Comparison of ENCODE assay signal across 8 cellular contexts in genomic region chr1:178727014-178727895, GRCh38. TPM values are rescaled to one million over a fixed set of nuclear protein-coding genes. Genes with fewer than 3 reads are reported as not detected.
DNase-seq lines count a peak whose midpoint lies in the region; ATAC-seq, FAIRE-seq and TF ChIP-seq lines count a peak whose summit lies in the region.

No MANE protein-coding gene starts in this region.

- CTCF ChIA-PET in AG04450 (lab: Charles Lee) (interaction anchor here (0.5 to 1.7 kb wide), 10 partner anchors 8 to 427 kb away, joined by 3 to 16 read pairs (median 3); no protein-coding TSS in a partner anchor), K562 (lab: Yijun Ruan, JAX; ENCODE audit: low intra/inter-chr PET ratio) (no interaction called here)

- no TSS peak for BruUV-seq in K562 (replicated peaks; lab: Mats Ljungman, UMichigan)

- 0 out of 2 replicates have a peak overlapping the region, but pooled peaks have one; percentile 89 for H3K4me2 ChIP-seq in K562 (ENCODE audit: insufficient read depth, low read length)
- H3K4me2 ChIP-seq in mesendoderm (ENCODE audit: low read length) = no peak overlapping the region

- peak; percentile 42 for FAIRE-seq in K562 (lab: Jason Lieb, UNC)

- H2AK5ac ChIP-seq in mesendoderm (ENCODE audit: low read length) = no peak overlapping the region

- ATAC-seq in K562 (no peak), HG03175 (IDR thresholded peaks at IDR 0.05; ENCODE audit: unreplicated experiment) (no peak), HG03469 (IDR thresholded peaks at IDR 0.05; ENCODE audit: unreplicated experiment) (no peak), GM18519 (IDR thresholded peaks at IDR 0.05; ENCODE audit: low FRiP score, unreplicated experiment) (no peak)

- H2AFZ ChIP-seq in K562 (ENCODE audit: low read depth, low read length) = peak overlapping the region; percentile 64; the same call in 1 of the 2 replicates

- WGBS in K562 (ENCODE audit: insufficient coverage, low coverage, missing lambda C conversion rate) = 14% methylated on average over 11 of the region's 11 CpGs
- WGBS in mesendoderm (ENCODE audit: extremely low coverage, insufficient coverage, low lambda C conversion rate) = no CpG with 5 or more reads among the region's 11 CpGs

- H4K20me1 ChIP-seq in K562 (replicated peaks; ENCODE audit: control insufficient read depth, insufficient read depth, low read length) = no peaks in the 10 kb centered on the region

- H2BK5ac ChIP-seq in mesendoderm (ENCODE audit: low read length) = no peak overlapping the region

- no peak overlapping the region for H4K8ac ChIP-seq in mesendoderm (ENCODE audit: low read depth, low read length)

- TF ChIP-seq RAD21 in K562 (CRISPR knock-in tag; conservative IDR thresholded peaks at IDR 0.05 in 1 of 2, IDR thresholded peaks at IDR 0.05 in 1 of 2) = no peak

- H3K4me1 ChIP-seq in HUES48 (ENCODE audit: control insufficient read depth, insufficient read depth, low read length) (peaks cover 27% of the 10 kb centered on the region), K562 (replicated peaks in 1 of 2; ENCODE audit: control insufficient read depth in 2 of 2, insufficient read depth in 2 of 2, low read length in 2 of 2) (peaks cover 0 to 16% of the 10 kb centered on the region in 2 experiments; a peak in 4 of 5 replicates), mesendoderm (ENCODE audit: control insufficient read depth, low read depth, low read length) (no peaks in the 10 kb centered on the region)

- in situ Hi-C loops in K562 (cut with MboI) = no loop called here

- TF ChIP-seq CTCF in AG04450 (IDR thresholded peaks at IDR 0.05; ENCODE audit: low read depth, low read length) (no peak), K562 (IDR thresholded peaks at IDR 0.05 in 2 of 3, conservative IDR thresholded peaks at IDR 0.05 in 1 of 3; ENCODE audit: insufficient read depth in 2 of 3, low read depth in 1 of 3, low read length in 3 of 3) (no peak)

- intact Hi-C loops in K562 (cut with micrococcal nuclease) = no loop called here

- H3K9me3 ChIP-seq in AG04450 (ENCODE audit: control insufficient read depth, insufficient read depth, low read length) (peaks cover under 1% of the 10 kb centered on the region; the same call in 1 of the 2 replicates), HUES48 (ENCODE audit: control insufficient read depth, insufficient read depth, low read length) (no peaks in the 10 kb centered on the region), K562 (replicated peaks; ENCODE audit: control insufficient read depth, insufficient read depth, low read depth, low read length) (no peaks in the 10 kb centered on the region)

- H3K79me2 ChIP-seq in K562 (ENCODE audit: control insufficient read depth, insufficient read depth, low read length) (no peaks in the 10 kb centered on the region), mesendoderm (ENCODE audit: control insufficient read depth, insufficient read depth, low read length) (peaks cover 5% of the 10 kb centered on the region)

- no peak overlapping the region for H3K4ac ChIP-seq in mesendoderm (ENCODE audit: low read depth, low read length)

- no peak overlapping the region for H3K23ac ChIP-seq in mesendoderm (ENCODE audit: low read length)

- DNase-seq in AG04450 (ENCODE audit: low read depth, low spot score) (no peak), K562 (ENCODE audit: extremely low read depth in 1 of 4, low spot score in 3 of 4) (peak in 1 of 4 experiments; percentile 23), mesendoderm (peak; percentile 51), putamen (ENCODE audit: low spot score) (no peak)

- no peak overlapping the region for H2BK15ac ChIP-seq in mesendoderm (replicated peaks; ENCODE audit: low read depth)

- no peak overlapping the region for H3K56ac ChIP-seq in mesendoderm (ENCODE audit: low read length)

- TF ChIP-seq POLR2A in K562 (conservative IDR thresholded peaks at IDR 0.05) = no peak

- H3K9ac ChIP-seq in HUES48 (ENCODE audit: low read depth, low read length) (no peak overlapping the region), K562 (ENCODE audit: insufficient read depth in 1 of 2, low read depth in 2 of 2, low read length in 2 of 2) (no peak overlapping the region), mesendoderm (ENCODE audit: low read length) (no peak overlapping the region)

- POLR2A ChIA-PET in AG04450 (lab: Yijun Ruan, JAX) (interaction anchor here (0.6 to 1.6 kb wide), 5 partner anchors 8 to 115 kb away, joined by 3 to 7 read pairs (median 4); no protein-coding TSS in a partner anchor), K562 (lab: Yijun Ruan, JAX) (interaction anchor here (0.6 to 3.1 kb wide), 4 partner anchors 8 to 116 kb away, joined by 3 to 13 read pairs (median 4); no protein-coding TSS in a partner anchor)

- no peak overlapping the region for H2BK120ac ChIP-seq in mesendoderm (ENCODE audit: low read depth, low read length)

- H3K36me3 ChIP-seq in HUES48 (ENCODE audit: control insufficient read depth, insufficient read depth, low read length) (no peaks in the 10 kb centered on the region; the same call in 1 of the 2 replicates), K562 (ENCODE audit: control insufficient read depth, insufficient read depth, low read length) (no peaks in the 10 kb centered on the region), mesendoderm (ENCODE audit: control insufficient read depth, insufficient read depth, low read length) (no peaks in the 10 kb centered on the region)

- H3K9me1 ChIP-seq in K562 (ENCODE audit: control insufficient read depth, insufficient read depth, low read length) = no peaks in the 10 kb centered on the region

- no peak overlapping the region for H3K18ac ChIP-seq in mesendoderm (ENCODE audit: low read length)

- no peak for TF ChIP-seq EP300 in K562 (IDR thresholded peaks at IDR 0.05; ENCODE audit: low read length)

- no peaks in the 10 kb centered on the region for H3K79me1 ChIP-seq in mesendoderm (ENCODE audit: low read length)

- H3K27me3 ChIP-seq in AG04450 (ENCODE audit: control insufficient read depth, insufficient read depth, low read length) (no peaks in the 10 kb centered on the region), HUES48 (ENCODE audit: control insufficient read depth, insufficient read depth, low read length) (0 out of 2 replicates have a peak, but pooled peaks cover 6% of the 10 kb centered on the region), K562 (ENCODE audit: control insufficient read depth in 2 of 2, insufficient read depth in 2 of 2, low read length in 2 of 2) (0 out of 5 replicates have a peak, but pooled peaks cover 0 to 5% of the 10 kb centered on the region in 2 experiments), mesendoderm (ENCODE audit: insufficient read depth, low read length, poor library complexity) (no peaks in the 10 kb centered on the region)

- peak overlapping the region; percentile 78 for H3K4me3 ChIP-seq in AG04450 (ENCODE audit: low read depth, low read length)
- peak overlapping the region; percentile 88 for H3K4me3 ChIP-seq in HUES48 (ENCODE audit: low read depth, low read length)
- H3K4me3 ChIP-seq in K562 = no peak overlapping the region
- H3K4me3 ChIP-seq in mesendoderm (ENCODE audit: low read length) = no peak overlapping the region

- H3K27ac ChIP-seq in AG04450 (ENCODE audit: low read depth, low read length) (no peak overlapping the region), HUES48 (ENCODE audit: low read depth, low read length) (peak overlapping the region; percentile 25), K562 (ENCODE audit: extremely low read depth, low read depth, low read length) (no peak overlapping the region), mesendoderm (ENCODE audit: low read depth, low read length) (no peak overlapping the region)

- H4K5ac ChIP-seq in mesendoderm (ENCODE audit: low read length) = no peak overlapping the region

TF ChIP-seq in K562, 482 proteins besides CTCF, POLR2A, EP300 and RAD21 (continues in another document):
- TF ChIP-seq TSC22D4 (tag; IDR thresholded peaks at IDR 0.05) (no peak), CEBPG (CRISPR knock-in tag; IDR thresholded peaks at IDR 0.05) (no peak), CEBPG (tag; conservative IDR thresholded peaks at IDR 0.05 in 1 of 2, IDR thresholded peaks at IDR 0.05 in 1 of 2) (0 out of 4 replicates have a peak, but pooled peaks of 1 of the 2 experiments have one; percentile 28), ZNF384 (IDR thresholded peaks at IDR 0.05; ENCODE audit: low read depth, low read length) (no peak), ZNF184 (CRISPR knock-in tag; IDR thresholded peaks at IDR 0.05) (no peak)
- TF ChIP-seq, protein P1, sequence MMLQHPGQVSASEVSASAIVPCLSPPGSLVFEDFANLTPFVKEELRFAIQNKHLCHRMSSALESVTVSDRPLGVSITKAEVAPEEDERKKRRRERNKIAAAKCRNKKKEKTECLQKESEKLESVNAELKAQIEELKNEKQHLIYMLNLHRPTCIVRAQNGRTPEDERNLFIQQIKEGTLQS (IDR thresholded peaks at IDR 0.05) = peak; percentile 40; the same call in 1 of the 2 replicates
- TF ChIP-seq, protein P1 (CRISPR knock-in tag; conservative IDR thresholded peaks at IDR 0.05) = no peak

RNA-seq across cellular contexts. Expression of gene RALGPS2, which starts 2.2 kb away (rescaled TPM):
- polyA plus RNA-seq in AG04450 (2011; rRNA removed) (61.5 and 67.2 TPM in 2 replicates), K562 (2011; rRNA removed) (6.5 and 12.5 TPM in 2 replicates), K562 (2014; fragmentation: Illumina TruSeq; extraction: Trizol) (1.3 and 2.2 TPM in 2 replicates), K562 (2014; fragmentation: Nextera tagmentation; extraction: Ambion mirVana) (under 1 TPM; 0.28 to 0.63 TPM), K562 (2014; rRNA removed) (2.6 and 4.2 TPM in 2 replicates)
- 79.3 and 113 TPM in 2 replicates for polyA minus RNA-seq in AG04450 (2011; rRNA and poly(A)+ RNA removed)
- total RNA-seq in K562 (2011; cell fraction: chromatin; rRNA removed; ENCODE audit: low replicate concordance) = 4.6 and 12.0 TPM in 2 replicates
- 2.1 and 2.5 TPM in 2 replicates for total RNA-seq in K562 (2011; cell fraction: nucleolus; rRNA removed)
- total RNA-seq in K562 (2011; cell fraction: nucleoplasm; rRNA removed) = 3.5 and 10.5 TPM in 2 replicates
- total RNA-seq in K562 (2014; rRNA removed) (1.0 and 3.0 TPM in 2 replicates), K562 (2014; rRNA removed; fragmentation: Illumina TruSeq; extraction: Trizol) (1.8 and 2.9 TPM in 2 replicates), K562 (2015; rRNA removed; fragmentation: Illumina TruSeq; extraction: Trizol) (1.7 and 2.5 TPM in 2 replicates), K562 (2021) (3.4 and 4.0 TPM in 2 replicates)
- 1.2 and 3.6 TPM in 2 replicates for polyA plus RNA-seq in K562 (2011; cell fraction: cytosol; rRNA removed)
- polyA plus RNA-seq in K562 (2011; cell fraction: nucleus; rRNA removed) = 4.3 and 13.6 TPM in 2 replicates
- polyA plus RNA-seq in K562 (2012) = 0.95 and 1.7 TPM in 2 replicates
- 12.6 and 40.7 TPM in 2 replicates for polyA minus RNA-seq in K562 (2011; rRNA and poly(A)+ RNA removed)
- 4.7 and 14.4 TPM in 2 replicates for polyA minus RNA-seq in K562 (2011; cell fraction: cytosol; rRNA and poly(A)+ RNA removed)
- 6.7 and 34.4 TPM in 2 replicates for polyA minus RNA-seq in K562 (2011; cell fraction: nucleus; rRNA and poly(A)+ RNA removed)
- polyA plus RNA-seq in mesendoderm (2013, experiment 1 of 2) = 14.8 TPM
- 15.9 TPM for polyA plus RNA-seq in mesendoderm (2013, experiment 2 of 2)

Comparison
In these comparisons a context has a peak if more than half of its experiments do, and no peak if none do; other contexts are left out.
1. H3K4me3 ChIP-seq: peak in AG04450 (single experiment) and HUES48 (single experiment); none in K562 (single experiment) and mesendoderm (single experiment).